1 cellular context compared by ENCODE assay signal in the genomic region with DNA sequence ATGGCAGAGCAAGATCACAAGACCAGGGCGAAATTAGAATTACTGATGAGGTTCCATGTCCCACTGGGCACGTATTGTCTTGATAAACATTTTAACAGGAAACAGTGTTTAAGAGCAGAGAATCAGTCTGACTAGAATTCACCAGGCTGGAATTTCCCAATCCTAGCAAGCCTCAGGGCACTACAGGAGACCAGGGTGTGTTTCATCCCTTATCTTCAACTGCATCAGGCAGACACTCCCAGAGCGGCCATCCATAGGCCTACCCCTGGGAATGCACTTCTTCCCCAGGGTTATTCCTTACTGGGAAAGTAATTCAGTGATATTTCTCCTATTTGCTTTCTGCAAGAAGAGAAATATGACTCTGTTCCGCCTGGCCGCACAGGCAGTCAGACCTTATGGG.
TF ChIP-seq lines count a peak whose summit lies in the region.

No MANE protein-coding gene starts in this region.

TF ChIP-seq in GM23338, 12 proteins besides CTCF, POLR2A, EP300 and RAD21 (continued from another document):
- TF ChIP-seq, protein P1, sequence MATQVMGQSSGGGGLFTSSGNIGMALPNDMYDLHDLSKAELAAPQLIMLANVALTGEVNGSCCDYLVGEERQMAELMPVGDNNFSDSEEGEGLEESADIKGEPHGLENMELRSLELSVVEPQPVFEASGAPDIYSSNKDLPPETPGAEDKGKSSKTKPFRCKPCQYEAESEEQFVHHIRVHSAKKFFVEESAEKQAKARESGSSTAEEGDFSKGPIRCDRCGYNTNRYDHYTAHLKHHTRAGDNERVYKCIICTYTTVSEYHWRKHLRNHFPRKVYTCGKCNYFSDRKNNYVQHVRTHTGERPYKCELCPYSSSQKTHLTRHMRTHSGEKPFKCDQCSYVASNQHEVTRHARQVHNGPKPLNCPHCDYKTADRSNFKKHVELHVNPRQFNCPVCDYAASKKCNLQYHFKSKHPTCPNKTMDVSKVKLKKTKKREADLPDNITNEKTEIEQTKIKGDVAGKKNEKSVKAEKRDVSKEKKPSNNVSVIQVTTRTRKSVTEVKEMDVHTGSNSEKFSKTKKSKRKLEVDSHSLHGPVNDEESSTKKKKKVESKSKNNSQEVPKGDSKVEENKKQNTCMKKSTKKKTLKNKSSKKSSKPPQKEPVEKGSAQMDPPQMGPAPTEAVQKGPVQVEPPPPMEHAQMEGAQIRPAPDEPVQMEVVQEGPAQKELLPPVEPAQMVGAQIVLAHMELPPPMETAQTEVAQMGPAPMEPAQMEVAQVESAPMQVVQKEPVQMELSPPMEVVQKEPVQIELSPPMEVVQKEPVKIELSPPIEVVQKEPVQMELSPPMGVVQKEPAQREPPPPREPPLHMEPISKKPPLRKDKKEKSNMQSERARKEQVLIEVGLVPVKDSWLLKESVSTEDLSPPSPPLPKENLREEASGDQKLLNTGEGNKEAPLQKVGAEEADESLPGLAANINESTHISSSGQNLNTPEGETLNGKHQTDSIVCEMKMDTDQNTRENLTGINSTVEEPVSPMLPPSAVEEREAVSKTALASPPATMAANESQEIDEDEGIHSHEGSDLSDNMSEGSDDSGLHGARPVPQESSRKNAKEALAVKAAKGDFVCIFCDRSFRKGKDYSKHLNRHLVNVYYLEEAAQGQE (IDR thresholded peaks at IDR 0.05; ENCODE audit: unreplicated experiment) = no peak
- TF ChIP-seq, protein P2, sequence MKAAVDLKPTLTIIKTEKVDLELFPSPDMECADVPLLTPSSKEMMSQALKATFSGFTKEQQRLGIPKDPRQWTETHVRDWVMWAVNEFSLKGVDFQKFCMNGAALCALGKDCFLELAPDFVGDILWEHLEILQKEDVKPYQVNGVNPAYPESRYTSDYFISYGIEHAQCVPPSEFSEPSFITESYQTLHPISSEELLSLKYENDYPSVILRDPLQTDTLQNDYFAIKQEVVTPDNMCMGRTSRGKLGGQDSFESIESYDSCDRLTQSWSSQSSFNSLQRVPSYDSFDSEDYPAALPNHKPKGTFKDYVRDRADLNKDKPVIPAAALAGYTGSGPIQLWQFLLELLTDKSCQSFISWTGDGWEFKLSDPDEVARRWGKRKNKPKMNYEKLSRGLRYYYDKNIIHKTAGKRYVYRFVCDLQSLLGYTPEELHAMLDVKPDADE (IDR thresholded peaks at IDR 0.05) = no peak
- TF ChIP-seq EZH2phosphoT487 (IDR thresholded peaks at IDR 0.05; ENCODE audit: unreplicated experiment) = no peak
- no peak for TF ChIP-seq CREB1 (CRISPR knock-in tag; IDR thresholded peaks at IDR 0.05; ENCODE audit: low read depth)
- TF ChIP-seq, protein P3, sequence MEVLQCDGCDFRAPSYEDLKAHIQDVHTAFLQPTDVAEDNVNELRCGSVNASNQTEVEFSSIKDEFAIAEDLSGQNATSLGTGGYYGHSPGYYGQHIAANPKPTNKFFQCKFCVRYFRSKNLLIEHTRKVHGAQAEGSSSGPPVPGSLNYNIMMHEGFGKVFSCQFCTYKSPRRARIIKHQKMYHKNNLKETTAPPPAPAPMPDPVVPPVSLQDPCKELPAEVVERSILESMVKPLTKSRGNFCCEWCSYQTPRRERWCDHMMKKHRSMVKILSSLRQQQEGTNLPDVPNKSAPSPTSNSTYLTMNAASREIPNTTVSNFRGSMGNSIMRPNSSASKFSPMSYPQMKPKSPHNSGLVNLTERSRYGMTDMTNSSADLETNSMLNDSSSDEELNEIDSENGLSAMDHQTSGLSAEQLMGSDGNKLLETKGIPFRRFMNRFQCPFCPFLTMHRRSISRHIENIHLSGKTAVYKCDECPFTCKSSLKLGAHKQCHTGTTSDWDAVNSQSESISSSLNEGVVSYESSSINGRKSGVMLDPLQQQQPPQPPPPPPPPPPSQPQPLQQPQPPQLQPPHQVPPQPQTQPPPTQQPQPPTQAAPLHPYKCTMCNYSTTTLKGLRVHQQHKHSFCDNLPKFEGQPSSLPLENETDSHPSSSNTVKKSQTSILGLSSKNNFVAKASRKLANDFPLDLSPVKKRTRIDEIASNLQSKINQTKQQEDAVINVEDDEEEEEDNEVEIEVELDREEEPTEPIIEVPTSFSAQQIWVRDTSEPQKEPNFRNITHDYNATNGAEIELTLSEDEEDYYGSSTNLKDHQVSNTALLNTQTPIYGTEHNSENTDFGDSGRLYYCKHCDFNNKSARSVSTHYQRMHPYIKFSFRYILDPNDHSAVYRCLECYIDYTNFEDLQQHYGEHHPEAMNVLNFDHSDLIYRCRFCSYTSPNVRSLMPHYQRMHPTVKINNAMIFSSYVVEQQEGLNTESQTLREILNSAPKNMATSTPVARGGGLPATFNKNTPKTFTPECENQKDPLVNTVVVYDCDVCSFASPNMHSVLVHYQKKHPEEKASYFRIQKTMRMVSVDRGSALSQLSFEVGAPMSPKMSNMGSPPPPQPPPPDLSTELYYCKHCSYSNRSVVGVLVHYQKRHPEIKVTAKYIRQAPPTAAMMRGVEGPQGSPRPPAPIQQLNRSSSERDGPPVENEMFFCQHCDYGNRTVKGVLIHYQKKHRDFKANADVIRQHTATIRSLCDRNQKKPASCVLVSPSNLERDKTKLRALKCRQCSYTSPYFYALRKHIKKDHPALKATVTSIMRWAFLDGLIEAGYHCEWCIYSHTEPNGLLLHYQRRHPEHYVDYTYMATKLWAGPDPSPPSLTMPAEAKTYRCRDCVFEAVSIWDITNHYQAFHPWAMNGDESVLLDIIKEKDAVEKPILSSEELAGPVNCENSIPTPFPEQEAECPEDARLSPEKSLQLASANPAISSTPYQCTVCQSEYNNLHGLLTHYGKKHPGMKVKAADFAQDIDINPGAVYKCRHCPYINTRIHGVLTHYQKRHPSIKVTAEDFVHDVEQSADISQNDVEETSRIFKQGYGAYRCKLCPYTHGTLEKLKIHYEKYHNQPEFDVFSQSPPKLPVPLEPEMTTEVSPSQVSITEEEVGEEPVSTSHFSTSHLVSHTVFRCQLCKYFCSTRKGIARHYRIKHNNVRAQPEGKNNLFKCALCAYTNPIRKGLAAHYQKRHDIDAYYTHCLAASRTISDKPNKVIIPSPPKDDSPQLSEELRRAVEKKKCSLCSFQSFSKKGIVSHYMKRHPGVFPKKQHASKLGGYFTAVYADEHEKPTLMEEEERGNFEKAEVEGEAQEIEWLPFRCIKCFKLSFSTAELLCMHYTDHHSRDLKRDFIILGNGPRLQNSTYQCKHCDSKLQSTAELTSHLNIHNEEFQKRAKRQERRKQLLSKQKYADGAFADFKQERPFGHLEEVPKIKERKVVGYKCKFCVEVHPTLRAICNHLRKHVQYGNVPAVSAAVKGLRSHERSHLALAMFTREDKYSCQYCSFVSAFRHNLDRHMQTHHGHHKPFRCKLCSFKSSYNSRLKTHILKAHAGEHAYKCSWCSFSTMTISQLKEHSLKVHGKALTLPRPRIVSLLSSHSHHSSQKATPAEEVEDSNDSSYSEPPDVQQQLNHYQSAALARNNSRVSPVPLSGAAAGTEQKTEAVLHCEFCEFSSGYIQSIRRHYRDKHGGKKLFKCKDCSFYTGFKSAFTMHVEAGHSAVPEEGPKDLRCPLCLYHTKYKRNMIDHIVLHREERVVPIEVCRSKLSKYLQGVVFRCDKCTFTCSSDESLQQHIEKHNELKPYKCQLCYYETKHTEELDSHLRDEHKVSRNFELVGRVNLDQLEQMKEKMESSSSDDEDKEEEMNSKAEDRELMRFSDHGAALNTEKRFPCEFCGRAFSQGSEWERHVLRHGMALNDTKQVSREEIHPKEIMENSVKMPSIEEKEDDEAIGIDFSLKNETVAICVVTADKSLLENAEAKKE (CRISPR knock-in tag; IDR thresholded peaks at IDR 0.05) = no peak
- no peak for TF ChIP-seq STAT1 (IDR thresholded peaks at IDR 0.05; ENCODE audit: unreplicated experiment)
